9 cellular contexts compared by ENCODE assay signal in genomic region chr5:180811623-180812119, GRCh38. TPM values are rescaled to one million over a fixed set of nuclear protein-coding genes. Genes with fewer than 3 reads are reported as not detected.
DNase-seq lines count a peak whose midpoint lies in the region; ATAC-seq and TF ChIP-seq lines count a peak whose summit lies in the region.
"Had no signal": no experiment of that assay in that cellular context is flagged by ENCODE, and none has a peak within 500 bp of the region (broad histone marks: within the 10 kb centered on the region; RNA-seq: fewer than 3 reads in every experiment).

No MANE protein-coding gene starts in this region.

- TF ChIP-seq POLR2A in right lobe of liver (IDR thresholded peaks at IDR 0.05): no peak

- peak overlapping the region; percentile 93 to 98 (median 93) for H3K27ac ChIP-seq in right lobe of liver
- peak overlapping the region; percentile 92 to 96 for H3K27ac ChIP-seq in tibial artery

- no peak for DNase-seq in activated CD4-positive, alpha-beta T cell treated with anti-CD3 and anti-CD28 coated beads, Interleukin-2, amount 10 ng/mL, durations not matched to agents 7 days and 5 days
- DNase-seq in activated CD4-positive, alpha-beta T cell treated with anti-CD3 and anti-CD28 coated beads, Interleukin-2, amount 50 U/mL, for 1 hour: no peak
- DNase-seq in right lobe of liver: peak in 1 of 3 donors; percentile 44
- DNase-seq in tibial artery: peak in 1 of 2 donors; percentile 65
- no peak for DNase-seq in NCI-H2081 treated with DMSO at 0.1 percent for 48 hours (lab: John Stamatoyannopoulos, UW)
- DNase-seq in NAMALWA (ENCODE audit: low spot score): no peak
- no peak for DNase-seq in NCI-H1694 (lab: John Stamatoyannopoulos, UW)
- DNase-seq: activated CD4-positive, alpha-beta T cell treated with anti-CD3 and anti-CD28 coated beads, Interleukin-2, amount 50 U/mL, for 48 hours had no signal

- no peaks in the 10 kb centered on the region for H3K36me3 ChIP-seq in right lobe of liver
- no peaks in the 10 kb centered on the region for H3K36me3 ChIP-seq in tibial artery

- no peaks in the 10 kb centered on the region for H3K9me3 Mint-ChIP-seq in activated CD4-positive, alpha-beta T cell treated with anti-CD3 and anti-CD28 coated beads, Interleukin-2, amount 10 ng/mL, durations not matched to agents 7 days and 5 days
- H3K9me3 Mint-ChIP-seq in activated T-helper 17 cell treated with anti-CD3 and anti-CD28 coated beads, Interleukin-2, amount 50 U/mL, for 72 hours: no peaks in the 10 kb centered on the region

- CTCF ChIA-PET in activated CD4-positive, alpha-beta T cell treated with anti-CD3 and anti-CD28 coated beads, Interleukin-2, amount 10 ng/mL, durations not matched to agents 7 days and 5 days (lab: Charles Lee): interaction anchor here (0.9 to 1.6 kb wide), 3 partner anchors 12 to 48 kb away, joined by 3 to 5 read pairs (median 3); no protein-coding TSS in a partner anchor

- intact Hi-C loops in right lobe of liver (cut with DNase I): no loop called here
- intact Hi-C loops in tibial artery (cut with DNase I; ENCODE audit: low total_unique reads): loop anchor here (5.0 kb wide), 1 partner anchor 436 kb away; no protein-coding TSS in a partner anchor

- H3K27me3 Mint-ChIP-seq in activated CD4-positive, alpha-beta T cell treated with anti-CD3 and anti-CD28 coated beads, Interleukin-2, amount 10 ng/mL, durations not matched to agents 7 days and 5 days: no peaks in the 10 kb centered on the region
- no peaks in the 10 kb centered on the region for H3K27me3 Mint-ChIP-seq in activated T-helper 17 cell treated with anti-CD3 and anti-CD28 coated beads, Interleukin-2, amount 50 U/mL, for 72 hours

- TF ChIP-seq CTCF in right lobe of liver (IDR thresholded peaks at IDR 0.05): no peak
- no peak for TF ChIP-seq CTCF in tibial artery (IDR thresholded peaks at IDR 0.05)

- 54% methylated on average over 6 of the region's 10 CpGs for WGBS in right lobe of liver (ENCODE audit: insufficient coverage, low coverage, low lambda C conversion rate, missing lambda C conversion rate)

- H3K27ac Mint-ChIP-seq in activated CD4-positive, alpha-beta T cell treated with anti-CD3 and anti-CD28 coated beads, Interleukin-2, amount 10 ng/mL, durations not matched to agents 7 days and 5 days: peak overlapping the region; percentile 100
- peak overlapping the region; percentile 72 for H3K27ac Mint-ChIP-seq in activated T-helper 17 cell treated with anti-CD3 and anti-CD28 coated beads, Interleukin-2, amount 50 U/mL, for 72 hours

- H3K4me1 Mint-ChIP-seq in activated CD4-positive, alpha-beta T cell treated with anti-CD3 and anti-CD28 coated beads, Interleukin-2, amount 10 ng/mL, durations not matched to agents 7 days and 5 days: peaks cover 65% of the 10 kb centered on the region
- H3K4me1 Mint-ChIP-seq in activated T-helper 17 cell treated with anti-CD3 and anti-CD28 coated beads, Interleukin-2, amount 50 U/mL, for 72 hours: peaks cover 45% of the 10 kb centered on the region

- POLR2A ChIA-PET in activated CD4-positive, alpha-beta T cell treated with anti-CD3 and anti-CD28 coated beads, Interleukin-2, amount 10 ng/mL, durations not matched to agents 7 days and 5 days (lab: Charles Lee): no interaction called here

- H3K4me1 ChIP-seq in right lobe of liver (peaks cover 0 to 31% (median 5%) of the 10 kb centered on the region in 4 donors), tibial artery (peaks cover 0 to 37% (median 30%) of the 10 kb centered on the region in 4 donors)

- peak overlapping the region; percentile 81 for H3K4me3 Mint-ChIP-seq in activated CD4-positive, alpha-beta T cell treated with anti-CD3 and anti-CD28 coated beads, Interleukin-2, amount 10 ng/mL, durations not matched to agents 7 days and 5 days
- peak overlapping the region; percentile 99 for H3K4me3 Mint-ChIP-seq in activated T-helper 17 cell treated with anti-CD3 and anti-CD28 coated beads, Interleukin-2, amount 50 U/mL, for 72 hours

- H3K4me3 ChIP-seq in right lobe of liver (peak overlapping the region; percentile 54 to 82 (median 80)), tibial artery (peak overlapping the region; percentile 59 to 85)

- H3K9me3 ChIP-seq in right lobe of liver (no peaks in the 10 kb centered on the region), tibial artery (no peaks in the 10 kb centered on the region)

- peaks cover 18% of the 10 kb centered on the region for H3K36me3 Mint-ChIP-seq in activated CD4-positive, alpha-beta T cell treated with anti-CD3 and anti-CD28 coated beads, Interleukin-2, amount 10 ng/mL, durations not matched to agents 7 days and 5 days (ENCODE audit: low read depth)
- peaks cover 37% of the 10 kb centered on the region for H3K36me3 Mint-ChIP-seq in activated T-helper 17 cell treated with anti-CD3 and anti-CD28 coated beads, Interleukin-2, amount 50 U/mL, for 72 hours (ENCODE audit: low read depth)

- no peak for ATAC-seq in activated T-helper 17 cell treated with anti-CD3 and anti-CD28 coated beads, Interleukin-2, amount 50 U/mL, for 72 hours (replicated peaks)
- ATAC-seq in right lobe of liver: no peak

- no peaks in the 10 kb centered on the region for H3K27me3 ChIP-seq in right lobe of liver
- H3K27me3 ChIP-seq in tibial artery: no peaks in the 10 kb centered on the region

RNA-seq across cellular contexts. Expression of gene MGAT1, which starts 9.1 kb away (rescaled TPM):
- total RNA-seq in activated CD4-positive, alpha-beta T cell treated with anti-CD3 and anti-CD28 coated beads, Interleukin-2, amount 10 ng/mL, durations not matched to agents 7 days and 5 days: 100 to 1,000 TPM; 136 to 152 TPM
- 100 to 1,000 TPM; 170 to 308 TPM for total RNA-seq in activated T-helper 17 cell treated with anti-CD3 and anti-CD28 coated beads, Interleukin-2, amount 50 U/mL, for 72 hours
- 100 to 1,000 TPM in 4 of 6 experiments, 10 to 100 TPM in 2; 99.7 to 136 (median 106) TPM for total RNA-seq in right lobe of liver

RNA-seq across cellular contexts. Expression of gene ZFP62, which starts 49.4 kb away (rescaled TPM):
- 10 to 100 TPM; 35.6 to 36.5 TPM for total RNA-seq in activated CD4-positive, alpha-beta T cell treated with anti-CD3 and anti-CD28 coated beads, Interleukin-2, amount 10 ng/mL, durations not matched to agents 7 days and 5 days
- 10 to 100 TPM; 16.6 to 20.8 TPM for total RNA-seq in activated T-helper 17 cell treated with anti-CD3 and anti-CD28 coated beads, Interleukin-2, amount 50 U/mL, for 72 hours
- 1 to 10 TPM; 3.6 to 9.0 (median 6.0) TPM for total RNA-seq in right lobe of liver
